ENCODE assay signal across 39 cellular contexts in genomic region chr11:7689239-7689638, GRCh38. TPM values are rescaled to one million over a fixed set of nuclear protein-coding genes. Genes with fewer than 3 reads are reported as not detected.
"Had no signal": no experiment of that assay in that cellular context is flagged by ENCODE, and none has a peak within 500 bp of the region (broad histone marks: within the 10 kb centered on the region; RNA-seq: fewer than 3 reads in every experiment).

No MANE protein-coding gene starts in this region.

- H3K9me3 Mint-ChIP-seq: activated B cell treated with CpG ODN at 0.5 μM for 24 hours; activated CD4-positive, alpha-beta memory T cell treated with anti-CD3 and anti-CD28 coated beads for 36 hours; activated CD4-positive, alpha-beta T cell treated with anti-CD3 and anti-CD28 coated beads, Interleukin-2, amount 10 ng/mL, durations not matched to agents 24 days and 14 days; activated CD8-positive, alpha-beta T cell treated with anti-CD3 and anti-CD28 coated beads for 36 hours; activated naive CD4-positive, alpha-beta T cell treated with anti-CD3 and anti-CD28 coated beads for 36 hours; activated naive CD4-positive, alpha-beta T cell treated with anti-CD3 and anti-CD28 coated beads, Interleukin-2, amount 50 U/mL, for 72 hours; activated naive CD8-positive, alpha-beta T cell treated with anti-CD3 and anti-CD28 coated beads for 36 hours; activated T-cell treated with anti-CD3 and anti-CD28 coated beads, Interleukin-2, amount 50 U/mL, for 4 hours; activated T-cell treated with anti-CD3 and anti-CD28 coated beads, Interleukin-2, amount 50 U/mL, for 72 hours; activated T-helper 1 cell treated with anti-CD3 and anti-CD28 coated beads, Interleukin-12 subunit alpha, Interleukin-12 subunit beta, Interleukin-2, Interleukin-4 antibody, amounts not matched to agents 30 ng/mL and 10 ng/mL and 1 ng/mL, durations not matched to agents 14 hours and 24 hours and 36 hours; activated T-helper 17 cell treated with anti-CD3 and anti-CD28 coated beads, Interleukin-2, amount 50 U/mL, for 72 hours; central memory CD8-positive, alpha-beta T cell; T-helper 1 cell treated with Interleukin-12 subunit alpha and Interleukin-12 subunit beta and Interleukin-4 antibody, amounts not matched to agents 30 μg/mL and 1 μg/mL, for 36 hours; T-helper 2 cell treated with Interferon-gamma antibody and Interleukin-4, amounts not matched to agents 5 μg/mL and 100 μg/mL, for 36 hours had no signal

- H3K27ac ChIP-seq: adrenal gland, body of pancreas, brain microvascular endothelial cell, breast epithelium, cardiac muscle cell, VCaP had no signal

- ATAC-seq: activated CD8-positive, alpha-beta T cell treated with anti-CD3 and anti-CD28 coated beads for 36 hours; activated naive CD4-positive, alpha-beta T cell treated with anti-CD3 and anti-CD28 coated beads, Interleukin-2, amount 50 U/mL, for 72 hours; activated T-cell treated with anti-CD3 and anti-CD28 coated beads, Interleukin-2, amount 50 U/mL, for 4 hours; activated T-cell treated with anti-CD3 and anti-CD28 coated beads, Interleukin-2, amount 50 U/mL, for 72 hours; activated T-helper 17 cell treated with anti-CD3 and anti-CD28 coated beads, Interleukin-2, amount 50 U/mL, for 72 hours; body of pancreas had no signal

- H3K4me3 ChIP-seq: adrenal gland, body of pancreas, breast epithelium, cardiac muscle cell had no signal

- H3K4me1 ChIP-seq: body of pancreas, breast epithelium had no signal

- DNase-seq: activated B cell treated with CpG ODN at 0.5 μM for 24 hours; activated CD4-positive, alpha-beta memory T cell treated with anti-CD3 and anti-CD28 coated beads for 36 hours; activated CD4-positive, alpha-beta T cell treated with anti-CD3 and anti-CD28 coated beads for 4 hours; activated CD4-positive, alpha-beta T cell treated with anti-CD3 and anti-CD28 coated beads, Interleukin-2, amount 10 ng/mL, durations not matched to agents 24 days and 14 days; activated CD4-positive, alpha-beta T cell treated with anti-CD3 and anti-CD28 coated beads, Interleukin-2, amount 50 U/mL, for 1 hour; activated CD4-positive, alpha-beta T cell treated with anti-CD3 and anti-CD28 coated beads, Interleukin-2, amount 50 U/mL, for 4 hours; activated CD4-positive, CD25-positive, alpha-beta regulatory T cell treated with anti-CD3 and anti-CD28 coated beads, Interleukin-2, amount 50 U/mL, for 72 hours; activated CD8-positive, alpha-beta memory T cell treated with anti-CD3 and anti-CD28 coated beads, Interleukin-2, amount 50 U/mL, for 4 hours; activated CD8-positive, alpha-beta T cell treated with anti-CD3 and anti-CD28 coated beads for 36 hours; activated effector memory CD4-positive, alpha-beta T cell treated with anti-CD3 and anti-CD28 coated beads, Interleukin-2, amount 50 U/mL, for 16 hours; activated gamma-delta T cell treated with Interleukin-2 at 50 U/mL for 16 hours; activated naive CD4-positive, alpha-beta T cell; activated naive CD4-positive, alpha-beta T cell treated with anti-CD3 and anti-CD28 coated beads for 36 hours; activated naive CD4-positive, alpha-beta T cell treated with anti-CD3 and anti-CD28 coated beads, Interleukin-2, amount 50 U/mL, for 16 hours; activated naive CD8-positive, alpha-beta T cell treated with anti-CD3 and anti-CD28 coated beads for 36 hours; activated T-cell treated with anti-CD3 and anti-CD28 coated beads for 4 hours; activated T-cell treated with anti-CD3 and anti-CD28 coated beads, Interleukin-2, amount 50 U/mL, for 1 hour; activated T-cell treated with anti-CD3 and anti-CD28 coated beads, Interleukin-2, amount 50 U/mL, for 4 hours; activated T-cell treated with anti-CD3 and anti-CD28 coated beads, Interleukin-2, amount 50 U/mL, for 72 hours; adrenal gland; amniotic stem cell; aorta; body of pancreas; brain microvascular endothelial cell; caudate nucleus; T-helper 1 cell; T-helper 2 cell; T-helper 9 cell had no signal

- H3K27ac Mint-ChIP-seq: activated B cell treated with CpG ODN at 0.5 μM for 24 hours; activated CD4-positive, alpha-beta memory T cell treated with anti-CD3 and anti-CD28 coated beads for 36 hours; activated CD4-positive, alpha-beta T cell treated with anti-CD3 and anti-CD28 coated beads, Interleukin-2, amount 10 ng/mL, durations not matched to agents 24 days and 14 days; activated CD8-positive, alpha-beta T cell treated with anti-CD3 and anti-CD28 coated beads for 36 hours; activated naive CD4-positive, alpha-beta T cell treated with anti-CD3 and anti-CD28 coated beads for 36 hours; activated naive CD4-positive, alpha-beta T cell treated with anti-CD3 and anti-CD28 coated beads, Interleukin-2, amount 50 U/mL, for 72 hours; activated naive CD8-positive, alpha-beta T cell treated with anti-CD3 and anti-CD28 coated beads for 36 hours; activated T-cell treated with anti-CD3 and anti-CD28 coated beads, Interleukin-2, amount 50 U/mL, for 72 hours; activated T-helper 1 cell treated with anti-CD3 and anti-CD28 coated beads, Interleukin-12 subunit alpha, Interleukin-12 subunit beta, Interleukin-2, Interleukin-4 antibody, amounts not matched to agents 30 ng/mL and 10 ng/mL and 1 ng/mL, durations not matched to agents 14 hours and 24 hours and 36 hours; activated T-helper 17 cell treated with anti-CD3 and anti-CD28 coated beads, Interleukin-2, amount 50 U/mL, for 72 hours; T-helper 1 cell treated with Interleukin-12 subunit alpha and Interleukin-12 subunit beta and Interleukin-4 antibody, amounts not matched to agents 30 μg/mL and 1 μg/mL, for 36 hours; T-helper 2 cell treated with Interferon-gamma antibody and Interleukin-4, amounts not matched to agents 5 μg/mL and 100 μg/mL, for 36 hours had no signal

- H3K36me3 Mint-ChIP-seq: activated CD4-positive, alpha-beta memory T cell treated with anti-CD3 and anti-CD28 coated beads for 36 hours; activated naive CD4-positive, alpha-beta T cell treated with anti-CD3 and anti-CD28 coated beads, Interleukin-2, amount 50 U/mL, for 72 hours; activated naive CD8-positive, alpha-beta T cell treated with anti-CD3 and anti-CD28 coated beads for 36 hours had no signal

- H3K27me3 ChIP-seq: body of pancreas, brain microvascular endothelial cell, breast epithelium, cardiac muscle cell had no signal

- H3K9me3 ChIP-seq: adrenal gland, body of pancreas, breast epithelium had no signal

- H3K36me3 ChIP-seq: adrenal gland, brain microvascular endothelial cell, breast epithelium, cardiac muscle cell had no signal

- H3K4me1 Mint-ChIP-seq: activated B cell treated with CpG ODN at 0.5 μM for 24 hours; activated CD4-positive, alpha-beta T cell treated with anti-CD3 and anti-CD28 coated beads, Interleukin-2, amount 10 ng/mL, durations not matched to agents 24 days and 14 days; activated T-helper 17 cell treated with anti-CD3 and anti-CD28 coated beads, Interleukin-2, amount 50 U/mL, for 72 hours; central memory CD8-positive, alpha-beta T cell had no signal

- H3K4me3 Mint-ChIP-seq: activated B cell treated with CpG ODN at 0.5 μM for 24 hours; activated CD4-positive, alpha-beta memory T cell treated with anti-CD3 and anti-CD28 coated beads for 36 hours; activated CD4-positive, alpha-beta T cell treated with anti-CD3 and anti-CD28 coated beads, Interleukin-2, amount 10 ng/mL, durations not matched to agents 24 days and 14 days; activated CD8-positive, alpha-beta T cell treated with anti-CD3 and anti-CD28 coated beads for 36 hours; activated naive CD4-positive, alpha-beta T cell treated with anti-CD3 and anti-CD28 coated beads for 36 hours; activated naive CD8-positive, alpha-beta T cell treated with anti-CD3 and anti-CD28 coated beads for 36 hours; activated T-cell treated with anti-CD3 and anti-CD28 coated beads, Interleukin-2, amount 50 U/mL, for 4 hours; activated T-cell treated with anti-CD3 and anti-CD28 coated beads, Interleukin-2, amount 50 U/mL, for 72 hours; activated T-helper 1 cell treated with anti-CD3 and anti-CD28 coated beads, Interleukin-12 subunit alpha, Interleukin-12 subunit beta, Interleukin-2, Interleukin-4 antibody, amounts not matched to agents 30 ng/mL and 10 ng/mL and 1 ng/mL, durations not matched to agents 14 hours and 24 hours and 36 hours; activated T-helper 17 cell treated with anti-CD3 and anti-CD28 coated beads, Interleukin-2, amount 50 U/mL, for 72 hours; central memory CD8-positive, alpha-beta T cell; T-helper 1 cell treated with Interleukin-12 subunit alpha and Interleukin-12 subunit beta and Interleukin-4 antibody, amounts not matched to agents 30 μg/mL and 1 μg/mL, for 36 hours; T-helper 2 cell treated with Interferon-gamma antibody and Interleukin-4, amounts not matched to agents 5 μg/mL and 100 μg/mL, for 36 hours had no signal

RNA-seq across cellular contexts. Expression of gene OVCH2, which starts 17.0 kb away (rescaled TPM):
- total RNA-seq: activated B cell treated with CpG ODN at 0.5 μM for 24 hours; activated CD4-positive, alpha-beta memory T cell treated with anti-CD3 and anti-CD28 coated beads for 36 hours; activated CD4-positive, alpha-beta T cell treated with anti-CD3 and anti-CD28 coated beads, Interleukin-2, amount 10 ng/mL, durations not matched to agents 24 days and 14 days; activated CD8-positive, alpha-beta memory T cell treated with anti-CD3 and anti-CD28 coated beads for 36 hours; activated CD8-positive, alpha-beta T cell treated with anti-CD3 and anti-CD28 coated beads for 36 hours; activated naive CD4-positive, alpha-beta T cell treated with anti-CD3 and anti-CD28 coated beads for 36 hours; activated naive CD4-positive, alpha-beta T cell treated with anti-CD3 and anti-CD28 coated beads, Interleukin-2, amount 50 U/mL, for 72 hours; activated naive CD8-positive, alpha-beta T cell treated with anti-CD3 and anti-CD28 coated beads for 36 hours; activated T-cell treated with anti-CD3 and anti-CD28 coated beads, Interleukin-2, amount 50 U/mL, for 4 hours; activated T-cell treated with anti-CD3 and anti-CD28 coated beads, Interleukin-2, amount 50 U/mL, for 72 hours; activated T-helper 1 cell treated with anti-CD3 and anti-CD28 coated beads, Interleukin-12 subunit alpha, Interleukin-12 subunit beta, Interleukin-2, Interleukin-4 antibody, amounts not matched to agents 30 ng/mL and 10 ng/mL and 1 ng/mL, durations not matched to agents 14 hours and 24 hours and 36 hours; activated T-helper 17 cell treated with anti-CD3 and anti-CD28 coated beads, Interleukin-2, amount 50 U/mL, for 72 hours; adrenal gland; body of pancreas; cardiac muscle cell; cerebellum had no signal
- polyA plus RNA-seq: adrenal gland, cardiac muscle cell had no signal
